Comparison of ENCODE assay signal across 15 cellular contexts in genomic region chr6:40804905-40805304, GRCh38.
DNase-seq lines count a peak whose midpoint lies in the region; ATAC-seq, FAIRE-seq and TF ChIP-seq lines count a peak whose summit lies in the region.
"Had no signal": no experiment of that assay in that cellular context is flagged by ENCODE, and none has a peak within 500 bp of the region (broad histone marks: within the 10 kb centered on the region; RNA-seq: fewer than 3 reads in every experiment).

No MANE protein-coding gene starts in this region.

- no peaks in the 10 kb centered on the region for H3K79me2 ChIP-seq in GM12878 (ENCODE audit: control insufficient read depth, insufficient read depth, low read length)

- DNase-seq in BE2C (no peak), H7 (peak; percentile 51), GM12878 (ENCODE audit: low read depth, low spot score) (no peak), kidney epithelial cell (ENCODE audit: low read depth) (no peak), NCI-H2107 (lab: John Stamatoyannopoulos, UW) (no peak), NCI-H2196 treated with DMSO at 0.1 percent for 48 hours (lab: John Stamatoyannopoulos, UW; ENCODE audit: unreplicated experiment) (no peak)
- no peak for DNase-seq in activated naive CD4-positive, alpha-beta T cell treated with anti-CD3 and anti-CD28 coated beads, Interleukin-2, amount 50 U/mL, for 16 hours
- DNase-seq: activated CD4-positive, alpha-beta T cell treated with anti-CD3 and anti-CD28 coated beads, Interleukin-2, amount 10 ng/mL, durations not matched to agents 7 days and 5 days; COR-L47; naive thymus-derived CD4-positive, alpha-beta T cell; NCI-H748 treated with DMSO at 0.1 percent for 48 hours; substantia nigra had no signal

- no peak for TF ChIP-seq EP300 in GM12878 (IDR thresholded peaks at IDR 0.05; ENCODE audit: borderline replicate concordance in 1 of 2, control insufficient read depth in 1 of 2, low read depth in 2 of 2, low read length in 2 of 2)
- no peak for TF ChIP-seq EP300 in gastroesophageal sphincter (IDR thresholded peaks at IDR 0.05)

- TF ChIP-seq POLR2A in GM12878 (IDR thresholded peaks at IDR 0.05; ENCODE audit: low read depth, low read length) (no peak), gastroesophageal sphincter (IDR thresholded peaks at IDR 0.05) (no peak)

- H3K9ac ChIP-seq in GM12878 (ENCODE audit: control insufficient read depth, insufficient read depth, low read length), result no peak overlapping the region

- 87% methylated on average over 4 of the region's 4 CpGs for WGBS in GM12878 (ENCODE audit: insufficient coverage, insufficient replicate concordance, low lambda C conversion rate, missing lambda C conversion rate)
- 90 to 94% methylated on average over 2 to 3 of the region's 4 CpGs for whole genome bisulfite sequencing in gastroesophageal sphincter (ENCODE audit: low coverage in 1 of 2), 2 donors

- no peak overlapping the region for H3K27ac ChIP-seq in GM12878 (ENCODE audit: control insufficient read depth, insufficient read depth)
- H3K27ac ChIP-seq in gastroesophageal sphincter, result no peak overlapping the region

- H3K9me3 ChIP-seq in BE2C (no peaks in the 10 kb centered on the region), GM12878 (replicated peaks; ENCODE audit: control insufficient read depth, insufficient read depth, low read length) (no peaks in the 10 kb centered on the region), gastroesophageal sphincter (no peaks in the 10 kb centered on the region)

- FAIRE-seq in GM12878 (lab: Jason Lieb, UNC), result no peak
- FAIRE-seq: GM19239, islet of Langerhans had no signal

- H3K4me1 ChIP-seq in BE2C (no peaks in the 10 kb centered on the region), GM12878 (ENCODE audit: control insufficient read depth, insufficient read depth, low read length) (peaks cover 16% of the 10 kb centered on the region), gastroesophageal sphincter (no peaks in the 10 kb centered on the region)

- peak; percentile 5; the same call in 1 of the 2 replicates for TF ChIP-seq RAD21 in GM12878 (IDR thresholded peaks at IDR 0.05; ENCODE audit: insufficient read depth, low read depth, low read length)

- H4K20me1 ChIP-seq in GM12878 (ENCODE audit: control insufficient read depth, insufficient read depth), result no peaks in the 10 kb centered on the region

- CTCF ChIA-PET in GM12878 (lab: Yijun Ruan, JAX), result interaction anchor here (1.1 kb wide), 1 partner anchor 255 kb away, joined by 3 read pairs; no protein-coding TSS in a partner anchor

- H3K4me2 ChIP-seq in GM12878 (ENCODE audit: control insufficient read depth, insufficient read depth), result no peak overlapping the region

- H3K36me3 ChIP-seq in BE2C (no peaks in the 10 kb centered on the region), H7 (replicated peaks; ENCODE audit: control insufficient read depth, insufficient read depth, low read length) (no peaks in the 10 kb centered on the region), GM12878 (ENCODE audit: control insufficient read depth in 2 of 2, insufficient read depth in 2 of 2, low read length in 1 of 2) (no peaks in the 10 kb centered on the region), kidney epithelial cell (ENCODE audit: control insufficient read depth, insufficient read depth, low read length) (no peaks in the 10 kb centered on the region), gastroesophageal sphincter (no peaks in the 10 kb centered on the region)

- TF ChIP-seq CTCF in BE2C (IDR thresholded peaks at IDR 0.05; ENCODE audit: low read depth, low read length) (peak; percentile 59), GM12878 (IDR thresholded peaks at IDR 0.05 in 2 of 3, conservative IDR thresholded peaks at IDR 0.05 in 1 of 3; ENCODE audit: control insufficient read depth in 2 of 3, extremely low read depth in 1 of 3, insufficient read depth in 1 of 3, low read depth in 3 of 3, low read length in 3 of 3) (peak; percentile 8 to 41 (median 21); a peak in 4 of 6 replicates), kidney epithelial cell (IDR thresholded peaks at IDR 0.05; ENCODE audit: insufficient read depth, low read length, poor library complexity, severe bottlenecking) (peak; percentile 27), gastroesophageal sphincter (IDR thresholded peaks at IDR 0.05) (peak in 1 of 4 experiments; percentile 16)

- intact Hi-C loops in GM12878 (cut with micrococcal nuclease; ENCODE audit: unreplicated experiment), result no loop called here

- RAD21 ChIA-PET in GM12878 (lab: Charles Lee; ENCODE audit: unreplicated experiment), result no interaction called here

- BruUV-seq in GM12878 (replicated peaks; lab: Mats Ljungman, UMichigan), result no TSS peak

- no peak overlapping the region for H2AFZ ChIP-seq in GM12878 (ENCODE audit: control insufficient read depth, low read depth, low read length)

- no peak overlapping the region for H3K4me3 ChIP-seq in BE2C (ENCODE audit: low read depth, low read length)
- no peak overlapping the region for H3K4me3 ChIP-seq in H7 (ENCODE audit: insufficient read depth, low read depth, low read length)
- H3K4me3 ChIP-seq in GM12878, result no peak overlapping the region
- H3K4me3 ChIP-seq in kidney epithelial cell (ENCODE audit: low read depth, low read length), result no peak overlapping the region
- H3K4me3 ChIP-seq in gastroesophageal sphincter, result no peak overlapping the region

- H3K27me3 ChIP-seq in BE2C (no peaks in the 10 kb centered on the region), H7 (ENCODE audit: control insufficient read depth, insufficient read depth, low read length) (peaks cover 1% of the 10 kb centered on the region; the same call in 1 of the 2 replicates), GM12878 (replicated peaks in 1 of 2; ENCODE audit: control insufficient read depth in 2 of 2, insufficient read depth in 2 of 2, low read length in 1 of 2) (no peaks in the 10 kb centered on the region), kidney epithelial cell (ENCODE audit: control insufficient read depth, insufficient read depth, low read length) (no peaks in the 10 kb centered on the region), gastroesophageal sphincter (no peaks in the 10 kb centered on the region)

- in situ Hi-C loops in GM12878 (cut with MboI), result no loop called here

- POLR2A ChIA-PET in GM12878 (lab: Charles Lee), result no interaction called here

- SMC1A ChIA-PET in GM12878 (lab: Charles Lee; ENCODE audit: uncharacterized antibody, unreplicated experiment), result interaction anchor here (0.9 to 1.1 kb wide), 2 partner anchors 9 to 20 kb away, joined by 3 read pairs; no protein-coding TSS in a partner anchor

- ATAC-seq in GM12878, result no peak
- no peak for ATAC-seq in gastroesophageal sphincter
- ATAC-seq: naive thymus-derived CD4-positive, alpha-beta T cell had no signal

TF ChIP-seq in GM12878, 131 proteins besides CTCF, POLR2A, EP300 and RAD21:
- TF ChIP-seq ZNF274 (IDR thresholded peaks at IDR 0.05; ENCODE audit: insufficient read depth, insufficient read length) (no peak), SMAD1 (IDR thresholded peaks at IDR 0.05; ENCODE audit: low read depth, partially characterized antibody) (no peak)
